10 cellular contexts compared by ENCODE assay signal in the genomic region with DNA sequence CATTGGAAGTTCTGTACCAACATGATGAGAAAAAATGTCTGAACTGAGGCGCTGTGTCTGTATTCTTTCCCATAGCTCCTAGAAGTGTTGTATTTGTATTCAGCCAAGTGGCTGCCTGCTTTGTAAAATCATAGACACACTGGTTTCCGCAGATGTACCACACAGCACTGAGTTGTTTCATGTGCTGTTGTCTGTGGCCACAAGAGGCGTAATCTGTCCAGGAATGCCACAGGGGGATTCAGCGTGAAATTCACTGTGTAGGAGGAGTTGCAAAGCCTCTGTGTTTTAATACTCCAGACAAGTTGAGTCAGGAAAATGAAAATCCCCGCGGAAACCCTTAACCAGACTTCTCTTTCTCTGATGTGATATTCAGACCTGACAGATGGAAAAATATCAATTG.
DNase-seq lines count a peak whose midpoint lies in the region; ATAC-seq, FAIRE-seq and TF ChIP-seq lines count a peak whose summit lies in the region.
"Had no signal": no experiment of that assay in that cellular context is flagged by ENCODE, and none has a peak within 500 bp of the region (broad histone marks: within the 10 kb centered on the region; RNA-seq: fewer than 3 reads in every experiment).

No MANE protein-coding gene starts in this region.

- intact Hi-C loops in PC-3 (cut with micrococcal nuclease), result loop anchor here (1.0 to 10.0 kb wide), 4 partner anchors 189 to 460 kb away; no protein-coding TSS in a partner anchor

- no peaks in the 10 kb centered on the region for H3K36me3 ChIP-seq in PC-3 (ENCODE audit: low read depth, low read length)

- H3K27me3 Mint-ChIP-seq in nephron (ENCODE audit: low read depth), result no peaks in the 10 kb centered on the region
- no peaks in the 10 kb centered on the region for H3K27me3 Mint-ChIP-seq in activated CD8-positive, alpha-beta T cell treated with anti-CD3 and anti-CD28 coated beads, Interleukin-2, amount 10 ng/mL, durations not matched to agents 7 days and 5 days (ENCODE audit: low read depth)
- H3K27me3 Mint-ChIP-seq: naive B cell had no signal

- H3K4me1 Mint-ChIP-seq in nephron, result peaks cover 25% of the 10 kb centered on the region
- no peaks in the 10 kb centered on the region for H3K4me1 Mint-ChIP-seq in activated CD8-positive, alpha-beta T cell treated with anti-CD3 and anti-CD28 coated beads, Interleukin-2, amount 10 ng/mL, durations not matched to agents 7 days and 5 days (ENCODE audit: low read depth)
- H3K4me1 Mint-ChIP-seq: naive B cell had no signal

- H3K4me3 Mint-ChIP-seq in nephron, result peak overlapping the region in 1 of 3 experiments; percentile 29
- H3K4me3 Mint-ChIP-seq in activated CD8-positive, alpha-beta T cell treated with anti-CD3 and anti-CD28 coated beads, Interleukin-2, amount 10 ng/mL, durations not matched to agents 7 days and 5 days, result no peak overlapping the region
- H3K4me3 Mint-ChIP-seq: activated T-cell treated with anti-CD3 and anti-CD28 coated beads, Interleukin-2, amount 50 U/mL, for 4 hours; naive B cell had no signal

- no peaks in the 10 kb centered on the region for H3K9me3 ChIP-seq in PC-3 (ENCODE audit: low read length)

- no peaks in the 10 kb centered on the region for H4K20me1 ChIP-seq in PC-3 (ENCODE audit: low read length)

- BruUV-seq in PC-3 (replicated peaks; lab: Mats Ljungman, UMichigan), result no TSS peak

- peak overlapping the region; percentile 41 for H2AFZ ChIP-seq in PC-3 (ENCODE audit: low read length)

- H3K4me2 ChIP-seq in PC-3 (ENCODE audit: low read length), result no peak overlapping the region

- FAIRE-seq in endometrium (lab: Jason Lieb, UNC), result peak; percentile 31

- ATAC-seq in PC-3, result peak; percentile 95
- ATAC-seq in HG03378 (IDR thresholded peaks at IDR 0.05; ENCODE audit: unreplicated experiment), result no peak
- no peak for ATAC-seq in HG03439 (IDR thresholded peaks at IDR 0.05; ENCODE audit: unreplicated experiment)
- no peak for ATAC-seq in activated CD8-positive, alpha-beta T cell treated with anti-CD3 and anti-CD28 coated beads, Interleukin-2, amount 10 ng/mL, durations not matched to agents 7 days and 5 days
- ATAC-seq: activated T-cell treated with anti-CD3 and anti-CD28 coated beads, Interleukin-2, amount 50 U/mL, for 4 hours had no signal

- no peaks in the 10 kb centered on the region for H3F3A ChIP-seq in PC-3 (ENCODE audit: low read length, unreplicated experiment)

- peak overlapping the region; percentile 2 to 61 (median 35) for H3K27ac Mint-ChIP-seq in nephron
- H3K27ac Mint-ChIP-seq in activated CD8-positive, alpha-beta T cell treated with anti-CD3 and anti-CD28 coated beads, Interleukin-2, amount 10 ng/mL, durations not matched to agents 7 days and 5 days, result no peak overlapping the region
- H3K27ac Mint-ChIP-seq: naive B cell had no signal

- H3K4me3 ChIP-seq in PC-3 (ENCODE audit: low read length), result no peak overlapping the region

- CTCF ChIA-PET in PC-3 (lab: Charles Lee), result no interaction called here
- CTCF ChIA-PET in activated CD8-positive, alpha-beta T cell treated with anti-CD3 and anti-CD28 coated beads, Interleukin-2, amount 10 ng/mL, durations not matched to agents 7 days and 5 days (lab: Charles Lee), result no interaction called here

- no peaks in the 10 kb centered on the region for H3K79me2 ChIP-seq in PC-3 (ENCODE audit: low read length)

- no peaks in the 10 kb centered on the region for H3K36me3 Mint-ChIP-seq in nephron (ENCODE audit: low read depth)
- no peaks in the 10 kb centered on the region for H3K36me3 Mint-ChIP-seq in activated CD8-positive, alpha-beta T cell treated with anti-CD3 and anti-CD28 coated beads, Interleukin-2, amount 10 ng/mL, durations not matched to agents 7 days and 5 days (ENCODE audit: low read depth)

- POLR2A ChIA-PET in PC-3 (lab: Charles Lee; ENCODE audit: unreplicated experiment), result no interaction called here
- POLR2A ChIA-PET in activated CD8-positive, alpha-beta T cell treated with anti-CD3 and anti-CD28 coated beads, Interleukin-2, amount 10 ng/mL, durations not matched to agents 7 days and 5 days (lab: Charles Lee), result no interaction called here

- TF ChIP-seq CTCF in PC-3 (conservative IDR thresholded peaks at IDR 0.05; ENCODE audit: low read depth, low read length) (peak; percentile 73), nephron (IDR thresholded peaks at IDR 0.05; ENCODE audit: unreplicated experiment in 3 of 3) (peak; percentile 53 to 62 (median 59))

- no peaks in the 10 kb centered on the region for H3K4me1 ChIP-seq in PC-3 (ENCODE audit: insufficient read depth, low read length)

- no peak overlapping the region for H3K27ac ChIP-seq in PC-3 (ENCODE audit: low read length)

- H3K27me3 ChIP-seq in PC-3 (ENCODE audit: low read length), result no peaks in the 10 kb centered on the region

- no peak overlapping the region for H3K9ac ChIP-seq in PC-3 (ENCODE audit: low read length)

- H3K9me2 ChIP-seq in PC-3 (replicated peaks; ENCODE audit: low read length), result no peaks in the 10 kb centered on the region

- H3K9me3 Mint-ChIP-seq in nephron, result no peaks in the 10 kb centered on the region
- no peaks in the 10 kb centered on the region for H3K9me3 Mint-ChIP-seq in activated CD8-positive, alpha-beta T cell treated with anti-CD3 and anti-CD28 coated beads, Interleukin-2, amount 10 ng/mL, durations not matched to agents 7 days and 5 days (ENCODE audit: insufficient read depth)
- H3K9me3 Mint-ChIP-seq: activated T-cell treated with anti-CD3 and anti-CD28 coated beads, Interleukin-2, amount 50 U/mL, for 4 hours had no signal

- DNase-seq in ELF-1 (ENCODE audit: low read depth, low spot score) (peak; percentile 17), PC-3 (peak; percentile 51), NOMO-1 treated with dmso at 0.1 percent for 144 hours (lab: John Stamatoyannopoulos, UW; ENCODE audit: unreplicated experiment) (no peak)
- DNase-seq in activated CD8-positive, alpha-beta T cell treated with anti-CD3 and anti-CD28 coated beads, Interleukin-2, amount 10 ng/mL, durations not matched to agents 7 days and 5 days, result no peak
- DNase-seq: activated T-cell treated with anti-CD3 and anti-CD28 coated beads, Interleukin-2, amount 50 U/mL, for 4 hours; naive B cell had no signal

Comparison
In these comparisons a context has a peak if more than half of its experiments do, and no peak if none do; other contexts are left out.
1. DNase-seq: peak in ELF-1 (single experiment) and PC-3 (single experiment); none in NOMO-1 treated with dmso at 0.1 percent for 144 hours (single experiment) and activated CD8-positive, alpha-beta T cell treated with anti-CD3 and anti-CD28 coated beads, Interleukin-2, amount 10 ng/mL, durations not matched to agents 7 days and 5 days (single experiment).